9 cellular contexts compared by ENCODE assay signal in the genomic region with DNA sequence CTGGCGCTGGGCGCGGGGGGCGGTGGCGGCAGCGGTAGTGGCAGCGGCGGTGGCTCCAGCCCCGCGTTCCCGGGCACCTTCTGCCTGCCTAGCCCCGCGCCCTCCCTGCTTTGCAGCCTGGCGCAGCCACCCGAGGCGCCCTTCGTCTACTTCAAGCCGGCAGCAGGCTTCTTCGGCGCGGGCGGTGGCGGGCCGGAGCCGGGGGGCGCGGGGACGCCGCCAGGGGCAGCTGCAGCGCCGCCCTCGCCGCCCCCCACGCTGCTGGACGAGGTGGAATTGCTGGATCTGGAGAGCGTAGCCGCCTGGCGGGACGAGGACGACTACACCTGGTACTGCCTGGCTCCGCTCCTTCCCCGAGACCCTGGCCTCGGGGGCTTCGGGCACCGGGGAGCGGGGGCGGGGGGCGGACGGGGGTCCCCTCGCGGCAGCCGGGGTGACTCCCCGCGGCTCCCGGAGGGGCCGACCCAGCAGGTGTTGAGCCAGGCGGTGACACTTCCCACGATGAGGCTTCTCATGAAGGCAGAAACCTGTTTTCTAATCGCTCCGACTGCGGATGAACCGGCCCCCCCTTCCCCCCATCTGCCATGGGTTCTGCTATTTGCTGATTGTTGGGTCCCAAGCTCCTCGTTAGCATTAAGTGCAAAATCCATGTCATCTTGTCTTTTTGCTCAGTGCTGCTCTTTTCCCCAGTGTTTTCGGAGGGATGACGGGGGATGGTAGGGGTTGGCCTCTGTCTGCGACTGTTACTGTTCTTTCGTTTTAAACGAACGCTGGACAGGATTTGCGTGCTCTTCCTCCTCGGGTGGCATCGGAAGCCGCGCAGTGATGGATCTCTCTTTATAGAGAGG. TPM values are rescaled to one million over a fixed set of nuclear protein-coding genes. Genes with fewer than 3 reads are reported as not detected.
DNase-seq lines count a peak whose midpoint lies in the region; ATAC-seq, FAIRE-seq and TF ChIP-seq lines count a peak whose summit lies in the region.
"Had no signal": no experiment of that assay in that cellular context is flagged by ENCODE, and none has a peak within 500 bp of the region (broad histone marks: within the 10 kb centered on the region; RNA-seq: fewer than 3 reads in every experiment).

No MANE protein-coding gene starts in this region.

- H3K4me1 Mint-ChIP-seq in activated CD8-positive, alpha-beta memory T cell treated with anti-CD3 and anti-CD28 coated beads, Interleukin-2, amount 10 ng/mL, durations not matched to agents 7 days and 5 days, result peaks cover 28% of the 10 kb centered on the region
- H3K4me1 Mint-ChIP-seq in stimulated activated memory B cell treated with anti-CD40 and anti-IgM and Interleukin-4, amounts not matched to agents 10 μg/mL and 1 μg/mL and 100 μg/mL, for 72 hours, result peaks cover 28% of the 10 kb centered on the region

- no peaks in the 10 kb centered on the region for H3K9me1 ChIP-seq in endothelial cell of umbilical vein (replicated peaks; ENCODE audit: control insufficient read depth, extremely low read depth, insufficient read depth, low read length)

- H3K36me3 ChIP-seq in endothelial cell of umbilical vein (ENCODE audit: control insufficient read depth in 2 of 2, extremely low read depth in 1 of 2, insufficient read depth in 2 of 2, low read length in 2 of 2) (no peaks in the 10 kb centered on the region), mucosa of descending colon (ENCODE audit: low read depth) (no peaks in the 10 kb centered on the region)

- CTCF ChIA-PET in activated CD8-positive, alpha-beta memory T cell treated with anti-CD3 and anti-CD28 coated beads, Interleukin-2, amount 10 ng/mL, durations not matched to agents 7 days and 5 days (lab: Charles Lee), result interaction anchor here (1.4 to 3.9 kb wide), 2 partner anchors 31 to 52 kb away, joined by 3 to 18 read pairs; no protein-coding TSS in a partner anchor
- CTCF ChIA-PET in endothelial cell of umbilical vein (lab: Charles Lee), result interaction anchor here (0.9 kb wide), 1 partner anchor 205 kb away, joined by 3 read pairs; no protein-coding TSS in a partner anchor

- no TSS peak for BruUV-seq in endothelial cell of umbilical vein (replicated peaks; lab: Mats Ljungman, UMichigan)

- peak overlapping the region; percentile 16 for H3K9ac ChIP-seq in endothelial cell of umbilical vein (replicated peaks; ENCODE audit: extremely low read depth, insufficient read depth, low read length)

- no peaks in the 10 kb centered on the region for H3K79me2 ChIP-seq in endothelial cell of umbilical vein (ENCODE audit: control insufficient read depth, insufficient read depth, low read length)

- H3K4me2 ChIP-seq in endothelial cell of umbilical vein (ENCODE audit: insufficient read depth, low read length), result peak overlapping the region; percentile 79

- H4K20me1 ChIP-seq in endothelial cell of umbilical vein (replicated peaks; ENCODE audit: control insufficient read depth, extremely low read depth, insufficient read depth, low read length), result no peaks in the 10 kb centered on the region

- no peak overlapping the region for H3K27ac ChIP-seq in endothelial cell of umbilical vein (ENCODE audit: insufficient read depth, low read depth, low read length)

- no peak for TF ChIP-seq POLR2A in endothelial cell of umbilical vein (IDR thresholded peaks at IDR 0.05; ENCODE audit: low read depth, low read length)

- no peaks in the 10 kb centered on the region for H3K9me3 ChIP-seq in endothelial cell of umbilical vein (replicated peaks; ENCODE audit: control insufficient read depth, insufficient read depth, low read length)
- H3K9me3 ChIP-seq in mucosa of descending colon, result no peaks in the 10 kb centered on the region

- dilution Hi-C loops in endothelial cell of umbilical vein (cut with MboI; ENCODE audit: extremely low pct_ligation_motif_present, low sequenced_read_pairs), result no loop called here

- peak overlapping the region; percentile 99 for H2AFZ ChIP-seq in endothelial cell of umbilical vein (ENCODE audit: low read depth, low read length)

- no peaks in the 10 kb centered on the region for H3K4me1 ChIP-seq in endothelial cell of umbilical vein (ENCODE audit: control insufficient read depth, extremely low read depth, insufficient read depth, low read length)
- H3K4me1 ChIP-seq in mucosa of descending colon (ENCODE audit: low read depth), result peaks cover 11% of the 10 kb centered on the region

- POLR2A ChIA-PET in endothelial cell of umbilical vein (lab: Charles Lee), result no interaction called here

- peaks cover 6% of the 10 kb centered on the region for H3K36me3 Mint-ChIP-seq in activated CD8-positive, alpha-beta memory T cell treated with anti-CD3 and anti-CD28 coated beads, Interleukin-2, amount 10 ng/mL, durations not matched to agents 7 days and 5 days
- H3K36me3 Mint-ChIP-seq in stimulated activated memory B cell treated with anti-CD40 and anti-IgM and Interleukin-4, amounts not matched to agents 10 μg/mL and 1 μg/mL and 100 μg/mL, for 72 hours, result no peaks in the 10 kb centered on the region

- H3K27ac Mint-ChIP-seq in activated CD8-positive, alpha-beta memory T cell treated with anti-CD3 and anti-CD28 coated beads, Interleukin-2, amount 10 ng/mL, durations not matched to agents 7 days and 5 days, result peak overlapping the region; percentile 96
- H3K27ac Mint-ChIP-seq in stimulated activated memory B cell treated with anti-CD40 and anti-IgM and Interleukin-4, amounts not matched to agents 10 μg/mL and 1 μg/mL and 100 μg/mL, for 72 hours, result peak overlapping the region; percentile 71

- no peak for TF ChIP-seq CTCF in endothelial cell of umbilical vein (IDR thresholded peaks at IDR 0.05; ENCODE audit: extremely low read depth in 1 of 2, insufficient read depth in 1 of 2, low read depth in 1 of 2, low read length in 2 of 2)
- TF ChIP-seq CTCF in mucosa of descending colon (IDR thresholded peaks at IDR 0.05), result no peak

- H3K4me3 Mint-ChIP-seq in activated CD8-positive, alpha-beta memory T cell treated with anti-CD3 and anti-CD28 coated beads, Interleukin-2, amount 10 ng/mL, durations not matched to agents 7 days and 5 days, result peak overlapping the region; percentile 98
- H3K4me3 Mint-ChIP-seq in stimulated activated memory B cell treated with anti-CD40 and anti-IgM and Interleukin-4, amounts not matched to agents 10 μg/mL and 1 μg/mL and 100 μg/mL, for 72 hours, result peak overlapping the region; percentile 90

- ATAC-seq in HG02884 (IDR thresholded peaks at IDR 0.05; ENCODE audit: unreplicated experiment) (peak; percentile 20), mucosa of descending colon (peak; percentile 53)
- ATAC-seq in activated CD8-positive, alpha-beta memory T cell treated with anti-CD3 and anti-CD28 coated beads, Interleukin-2, amount 10 ng/mL, durations not matched to agents 7 days and 5 days, result peak; percentile 52
- ATAC-seq in stimulated activated memory B cell treated with anti-CD40 and anti-IgM and Interleukin-4, amounts not matched to agents 10 μg/mL and 1 μg/mL and 100 μg/mL, for 72 hours, result peak; percentile 44

- peaks cover 12% of the 10 kb centered on the region for H3K27me3 Mint-ChIP-seq in activated CD8-positive, alpha-beta memory T cell treated with anti-CD3 and anti-CD28 coated beads, Interleukin-2, amount 10 ng/mL, durations not matched to agents 7 days and 5 days
- H3K27me3 Mint-ChIP-seq in stimulated activated memory B cell treated with anti-CD40 and anti-IgM and Interleukin-4, amounts not matched to agents 10 μg/mL and 1 μg/mL and 100 μg/mL, for 72 hours, result no peaks in the 10 kb centered on the region

- H3K4me3 ChIP-seq in endothelial cell of umbilical vein (replicated peaks in 1 of 3; ENCODE audit: insufficient read depth in 1 of 3, low read depth in 1 of 3, low read length in 3 of 3) (peak overlapping the region; percentile 65 to 87 (median 75)), mucosa of descending colon (peak overlapping the region; percentile 58)

- peaks cover 7 to 26% of the 10 kb centered on the region in 2 experiments for H3K27me3 ChIP-seq in endothelial cell of umbilical vein (ENCODE audit: control insufficient read depth in 2 of 2, insufficient read depth in 2 of 2, low read length in 2 of 2)

- intact Hi-C loops in endothelial cell of umbilical vein (cut with micrococcal nuclease), result loop anchor here (2.0 to 5.0 kb wide), 5 partner anchors 191 to 672 kb away; partner anchors contain the start of genes EDNRB, FBXL3 and MYCBP2
- intact Hi-C loops in mucosa of descending colon (cut with DNase I, micrococcal nuclease), result no loop called here

- no peaks in the 10 kb centered on the region for H3K9me3 Mint-ChIP-seq in activated CD8-positive, alpha-beta memory T cell treated with anti-CD3 and anti-CD28 coated beads, Interleukin-2, amount 10 ng/mL, durations not matched to agents 7 days and 5 days (ENCODE audit: low read depth)
- no peaks in the 10 kb centered on the region for H3K9me3 Mint-ChIP-seq in stimulated activated memory B cell treated with anti-CD40 and anti-IgM and Interleukin-4, amounts not matched to agents 10 μg/mL and 1 μg/mL and 100 μg/mL, for 72 hours

- peak; percentile 24 for DNase-seq in NCI-H1105 treated with DMSO at 0.1 percent for 48 hours (lab: John Stamatoyannopoulos, UW)
- no peak for DNase-seq in NCI-H1105 (lab: John Stamatoyannopoulos, UW)
- DNase-seq in NCI-H345 (lab: John Stamatoyannopoulos, UW), result peak; percentile 73
- DNase-seq in activated CD8-positive, alpha-beta memory T cell treated with anti-CD3 and anti-CD28 coated beads, Interleukin-2, amount 10 ng/mL, durations not matched to agents 7 days and 5 days, result peak; percentile 65
- DNase-seq in endothelial cell of umbilical vein (ENCODE audit: low read depth, low spot score), result peak; percentile 31
- DNase-seq in mucosa of descending colon, result peak; percentile 38 to 54 (median 40)

- FAIRE-seq in endothelial cell of umbilical vein (lab: Jason Lieb, UNC), result no peak
- FAIRE-seq: G401.6 had no signal

TF ChIP-seq in endothelial cell of umbilical vein, 7 proteins besides CTCF, POLR2A, EP300 and RAD21 (continues in another document):
- TF ChIP-seq POLR2AphosphoS5 (IDR thresholded peaks at IDR 0.05; ENCODE audit: insufficient read depth, low read depth, low read length) (no peak), JUN (IDR thresholded peaks at IDR 0.05; ENCODE audit: borderline replicate concordance, insufficient read depth, insufficient read length, low read depth) (no peak), MYC (IDR thresholded peaks at IDR 0.05; ENCODE audit: low read depth, low read length) (no peak)

RNA-seq across cellular contexts. Expression of gene SLAIN1, which starts 0.9 kb away (rescaled TPM):
- total RNA-seq in activated CD8-positive, alpha-beta memory T cell treated with anti-CD3 and anti-CD28 coated beads, Interleukin-2, amount 10 ng/mL, durations not matched to agents 7 days and 5 days, result 10 to 100 TPM; 40.1 to 44.2 TPM
- total RNA-seq in endothelial cell of umbilical vein (4.3 and 4.5 TPM in 2 replicates), mucosa of descending colon (10 to 100 TPM in 1 of 3 donors, 1 to 10 TPM in 2; 1.6 to 10.3 (median 2.9) TPM)
- polyA plus RNA-seq in endothelial cell of umbilical vein, result 2.5 and 4.1 TPM in 2 replicates
- polyA plus RNA-seq in endothelial cell of umbilical vein (2011; cell fraction: cytosol; rRNA removed), result 4.0 and 4.4 TPM in 2 replicates
- polyA plus RNA-seq in endothelial cell of umbilical vein (2011; cell fraction: nucleus; rRNA removed), result 4.0 and 4.8 TPM in 2 replicates
- 0.25 and 1.6 TPM in 2 replicates for polyA plus RNA-seq in endothelial cell of umbilical vein (2012)
- 7.5 and 11.9 TPM in 2 replicates for polyA minus RNA-seq in endothelial cell of umbilical vein
- not detected for polyA minus RNA-seq in endothelial cell of umbilical vein (2011; cell fraction: cytosol; rRNA and poly(A)+ RNA removed)
- 8.6 and 10.4 TPM in 2 replicates for polyA minus RNA-seq in endothelial cell of umbilical vein (2011; cell fraction: nucleus; rRNA and poly(A)+ RNA removed)
